10 cellular contexts compared by ENCODE assay signal in genomic region chr20:53834044-53834442, GRCh38.
DNase-seq lines count a peak whose midpoint lies in the region; ATAC-seq and TF ChIP-seq lines count a peak whose summit lies in the region.
"Had no signal": no experiment of that assay in that cellular context is flagged by ENCODE, and none has a peak within 500 bp of the region (broad histone marks: within the 10 kb centered on the region; RNA-seq: fewer than 3 reads in every experiment).

No MANE protein-coding gene starts in this region.

- H3K18ac ChIP-seq in mesendoderm (ENCODE audit: low read length): no peak overlapping the region

- H3K36me3 ChIP-seq in mesendoderm (ENCODE audit: control insufficient read depth, insufficient read depth, low read length): no peaks in the 10 kb centered on the region

- H3K4me3 ChIP-seq in NB4 (ENCODE audit: low read depth, low read length) (no peak overlapping the region), choroid plexus epithelial cell (ENCODE audit: low read depth, low read length) (no peak overlapping the region), mesendoderm (ENCODE audit: low read length) (no peak overlapping the region)

- H3K79me2 ChIP-seq in mesendoderm (ENCODE audit: control insufficient read depth, insufficient read depth, low read length): no peaks in the 10 kb centered on the region

- no peaks in the 10 kb centered on the region for H3K27me3 Mint-ChIP-seq in CD4-positive, alpha-beta T cell

- no peak overlapping the region for H3K4ac ChIP-seq in mesendoderm (ENCODE audit: low read depth, low read length)

- peaks cover 63% of the 10 kb centered on the region for H3K4me1 Mint-ChIP-seq in CD4-positive, alpha-beta T cell (ENCODE audit: low read depth)

- intact Hi-C loops in CD4-positive, alpha-beta T cell (cut with DNase I, micrococcal nuclease): loop anchor here in 1 of 2 experiments (5.0 kb wide), 1 partner anchor 83 kb away; no protein-coding TSS in a partner anchor

- H3K4me3 Mint-ChIP-seq in CD4-positive, alpha-beta T cell: no peak overlapping the region

- no peak for TF ChIP-seq POLR2A in NB4 (IDR thresholded peaks at IDR 0.05; ENCODE audit: extremely low read depth, insufficient read length)

- H2BK120ac ChIP-seq in mesendoderm (ENCODE audit: low read depth, low read length): no peak overlapping the region

- H3K4me2 ChIP-seq in mesendoderm (ENCODE audit: low read length): no peak overlapping the region

- no peak for DNase-seq in CD4-positive, alpha-beta T cell
- peak; percentile 41 for DNase-seq in NB4 (ENCODE audit: low read depth)
- peak; percentile 15 for DNase-seq in choroid plexus epithelial cell (ENCODE audit: low read depth)
- no peak for DNase-seq in mesendoderm
- no peak for DNase-seq in NCI-H524 treated with DMSO at 0.1 percent for 48 hours (lab: John Stamatoyannopoulos, UW)
- no peak for DNase-seq in substantia nigra (lab: John Stamatoyannopoulos, UW)
- DNase-seq: erythroblast, NCI-H1105 treated with DMSO at 0.1 percent for 48 hours had no signal

- H3K9me3 ChIP-seq in CD4-positive, alpha-beta T cell (ENCODE audit: control insufficient read depth, low read length): no peaks in the 10 kb centered on the region

- no peak overlapping the region for H3K27ac ChIP-seq in CD4-positive, alpha-beta T cell (ENCODE audit: low read depth, low read length)
- H3K27ac ChIP-seq in mesendoderm (ENCODE audit: low read depth, low read length): no peak overlapping the region
- no peak overlapping the region for H3K27ac ChIP-seq in substantia nigra (ENCODE audit: low read depth, low read length, poor library complexity, severe bottlenecking)

- H3K9ac ChIP-seq in mesendoderm (ENCODE audit: low read length): no peak overlapping the region

- no peaks in the 10 kb centered on the region for H3K79me1 ChIP-seq in mesendoderm (ENCODE audit: low read length)

- no CpG with 5 or more reads among the region's 3 CpGs for WGBS in mesendoderm (ENCODE audit: extremely low coverage, insufficient coverage, low lambda C conversion rate)

- H3K27me3 ChIP-seq in CD4-positive, alpha-beta T cell (ENCODE audit: control insufficient read depth, insufficient read depth, low read length): no peaks in the 10 kb centered on the region
- no peaks in the 10 kb centered on the region for H3K27me3 ChIP-seq in mesendoderm (ENCODE audit: insufficient read depth, low read length, poor library complexity)

- no peak for ATAC-seq in CD4-positive, alpha-beta T cell (ENCODE audit: poor library complexity)
- peak; percentile 51 for ATAC-seq in GM21360 (IDR thresholded peaks at IDR 0.05; ENCODE audit: unreplicated experiment)
- no peak for ATAC-seq in GM21528 (IDR thresholded peaks at IDR 0.05; ENCODE audit: low FRiP score, unreplicated experiment)

- H2BK5ac ChIP-seq in mesendoderm (ENCODE audit: low read length): no peak overlapping the region

- no peak overlapping the region for H2BK15ac ChIP-seq in mesendoderm (replicated peaks; ENCODE audit: low read depth)

- TF ChIP-seq CTCF in CD4-positive, alpha-beta T cell (IDR thresholded peaks at IDR 0.05): no peak
- TF ChIP-seq CTCF in NB4 (IDR thresholded peaks at IDR 0.05; ENCODE audit: low read depth, low read length): no peak
- TF ChIP-seq CTCF in choroid plexus epithelial cell (conservative IDR thresholded peaks at IDR 0.05; ENCODE audit: low read depth, low read length): no peak

- no peaks in the 10 kb centered on the region for H3K4me1 ChIP-seq in mesendoderm (ENCODE audit: control insufficient read depth, low read depth, low read length)

- peak overlapping the region; percentile 73 for H3K27ac Mint-ChIP-seq in CD4-positive, alpha-beta T cell

- no peak overlapping the region for H4K5ac ChIP-seq in mesendoderm (ENCODE audit: low read length)

- POLR2A ChIA-PET in CD4-positive, alpha-beta T cell (lab: Charles Lee): no interaction called here

- H2AK5ac ChIP-seq in mesendoderm (ENCODE audit: low read length): no peak overlapping the region

- H3K9me3 Mint-ChIP-seq in CD4-positive, alpha-beta T cell: no peaks in the 10 kb centered on the region

- CTCF ChIA-PET in CD4-positive, alpha-beta T cell (lab: Charles Lee): no interaction called here

- no peak overlapping the region for H3K23ac ChIP-seq in mesendoderm (ENCODE audit: low read length)

- H3K36me3 Mint-ChIP-seq in CD4-positive, alpha-beta T cell (ENCODE audit: low read depth): peaks cover 4% of the 10 kb centered on the region

- no peak overlapping the region for H3K56ac ChIP-seq in mesendoderm (ENCODE audit: low read length)

- H4K8ac ChIP-seq in mesendoderm (ENCODE audit: low read depth, low read length): no peak overlapping the region

Comparison
In these comparisons a context has a peak if more than half of its experiments do, and no peak if none do; other contexts are left out.
1. DNase-seq: peak in NB4 (single experiment) and choroid plexus epithelial cell (single experiment); none in CD4-positive, alpha-beta T cell (0 of 10), mesendoderm (single experiment), NCI-H524 treated with DMSO at 0.1 percent for 48 hours (single experiment) and substantia nigra (0 of 49).